In the genomic region with DNA sequence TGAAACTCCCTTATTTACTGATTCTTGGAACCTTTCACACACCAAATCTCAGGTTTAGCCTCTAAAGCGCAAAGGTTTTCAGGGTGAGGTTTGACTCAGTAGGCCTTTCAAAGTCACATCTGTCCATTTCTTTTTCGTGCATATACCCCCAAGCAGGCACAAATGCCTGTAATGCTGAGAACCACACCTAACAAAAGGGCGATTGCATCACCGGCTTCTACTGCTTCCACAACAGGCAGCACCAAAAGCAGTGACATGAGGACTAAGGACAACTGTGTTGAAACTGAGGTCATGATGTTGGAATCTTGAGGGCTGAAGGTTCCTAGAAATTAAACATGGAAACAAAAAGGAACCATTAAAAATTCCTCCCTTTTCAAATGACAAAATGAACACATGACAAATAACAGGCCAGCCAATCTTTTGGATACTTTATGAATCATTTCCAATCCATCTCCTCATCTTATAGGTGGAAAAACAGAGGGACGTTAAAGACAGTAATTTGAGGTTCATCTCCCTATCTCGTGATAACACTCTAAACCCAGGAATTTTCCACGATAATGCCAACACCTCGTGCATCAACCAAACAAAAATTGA, we compare ENCODE assay signal across 8 cellular contexts. TPM values are rescaled to one million over a fixed set of nuclear protein-coding genes. Genes with fewer than 3 reads are reported as not detected.
A peak's percentile ranks its signal among the peaks of the same experiment; 100 is the strongest.
DNase-seq lines count a peak whose midpoint lies in the region; ATAC-seq and TF ChIP-seq lines count a peak whose summit lies in the region.
"Not testable (repeated sequence)": the region's sequence is repeated elsewhere in the genome, so short reads cannot be mapped to it uniquely, and the experiment has no call there.

No MANE protein-coding gene starts in this region.

- H3K4me1 Mint-ChIP-seq in MCF 10A (ENCODE audit: insufficient read depth, unreplicated experiment) = not testable (repeated sequence)
- peaks cover 19% of the 10 kb centered on the region for H3K4me1 Mint-ChIP-seq in mesothelial cell of epicardium

- peaks cover 11% of the 10 kb centered on the region for H3K36me3 Mint-ChIP-seq in MCF 10A (ENCODE audit: insufficient read depth, unreplicated experiment)
- peaks cover 20% of the 10 kb centered on the region for H3K36me3 Mint-ChIP-seq in mesothelial cell of epicardium

- H3K27me3 Mint-ChIP-seq in MCF 10A (ENCODE audit: insufficient read depth, unreplicated experiment); mesothelial cell of epicardium (ENCODE audit: low read depth): not testable (repeated sequence)

- WGBS in gastroesophageal sphincter (ENCODE audit: low coverage in 1 of 2), 2 donors = 64 to 68% methylated on average over 7 to 8 of the region's 8 CpGs

- not testable (repeated sequence) for BruUV-seq in MCF 10A (replicated peaks; lab: Mats Ljungman, UMichigan)

- H3K4me3 Mint-ChIP-seq in MCF 10A (ENCODE audit: unreplicated experiment) (peak overlapping the region; percentile 81), mesothelial cell of epicardium (peak overlapping the region; percentile 89)

- not testable (repeated sequence) for TF ChIP-seq EP300 in gastroesophageal sphincter (IDR thresholded peaks at IDR 0.05)

- intact Hi-C loops in MCF 10A (cut with micrococcal nuclease) = not testable (repeated sequence)

- CTCF ChIA-PET in MCF 10A (lab: Yijun Ruan, JAX) = interaction anchor here (0.6 to 0.7 kb wide), 3 partner anchors 14 to 302 kb away, joined by 3 to 4 read pairs (median 4); no protein-coding TSS in a partner anchor

- not testable (repeated sequence) for ATAC-seq in gastroesophageal sphincter

- H3K4me3 ChIP-seq in GM12865 (ENCODE audit: low read depth, low read length) (peak overlapping the region; percentile 83), NB4 (ENCODE audit: low read depth, low read length) (peak overlapping the region; percentile 89), gastroesophageal sphincter (peak overlapping the region; percentile 55 to 99), skin epidermis (peak overlapping the region in 6 of 7 experiments; percentile 48 to 61 (median 56))

- peaks cover 0 to 18% of the 10 kb centered on the region in 2 donors for H3K36me3 ChIP-seq in gastroesophageal sphincter

- not testable (repeated sequence) for TF ChIP-seq POLR2A in NB4 (IDR thresholded peaks at IDR 0.05; ENCODE audit: extremely low read depth, insufficient read length); gastroesophageal sphincter (IDR thresholded peaks at IDR 0.05)

- POLR2A ChIA-PET in MCF 10A (lab: Yijun Ruan, JAX) = interaction anchor here (0.7 to 1.2 kb wide), 5 partner anchors 29 to 669 kb away, joined by 3 to 5 read pairs (median 4); a partner anchor contains a TSS

- not testable (repeated sequence) for H3K9me3 ChIP-seq in gastroesophageal sphincter

- not testable (repeated sequence) for H3K27me3 ChIP-seq in gastroesophageal sphincter

- H3K4me1 ChIP-seq in gastroesophageal sphincter = peaks cover 0 to 13% (median 3%) of the 10 kb centered on the region in 3 donors

- not testable (repeated sequence) for TF ChIP-seq CTCF in 22Rv1 (IDR thresholded peaks at IDR 0.05); GM12865 (IDR thresholded peaks at IDR 0.05; ENCODE audit: insufficient read depth, low read depth, low read length, missing control alignments); NB4 (IDR thresholded peaks at IDR 0.05; ENCODE audit: low read depth, low read length); MCF 10A (IDR thresholded peaks at IDR 0.05; ENCODE audit: unreplicated experiment); gastroesophageal sphincter (IDR thresholded peaks at IDR 0.05); mesothelial cell of epicardium (IDR thresholded peaks at IDR 0.05; ENCODE audit: unreplicated experiment)

- not testable (repeated sequence) for H3K9me3 Mint-ChIP-seq in MCF 10A (ENCODE audit: unreplicated experiment); mesothelial cell of epicardium

- not testable (repeated sequence) for DNase-seq in GM12865 (ENCODE audit: low read depth); mesothelial cell of epicardium (ENCODE audit: low spot score in 2 of 2, unreplicated experiment in 2 of 2)
- DNase-seq in NB4 (ENCODE audit: low read depth) = peak; percentile 81
- peak; percentile 12 for DNase-seq in activated CD4-positive, alpha-beta T cell treated with anti-CD3 and anti-CD28 coated beads for 48 hours
- peak; percentile 28 for DNase-seq in MCF 10A (ENCODE audit: unreplicated experiment)

- peak overlapping the region; percentile 49 for H3K27ac Mint-ChIP-seq in MCF 10A (ENCODE audit: low read depth, unreplicated experiment)
- H3K27ac Mint-ChIP-seq in mesothelial cell of epicardium = peak overlapping the region; percentile 81

- peak overlapping the region; percentile 76 for H3K27ac ChIP-seq in 22Rv1
- not testable (repeated sequence) for H3K27ac ChIP-seq in gastroesophageal sphincter
- H3K27ac ChIP-seq in skin epidermis = peak overlapping the region in 8 of 21 experiments; percentile 65 to 84 (median 74)

RNA-seq across cellular contexts. Expression of a gene that starts 1.0 kb away (rescaled TPM):
- total RNA-seq in MCF 10A (2022) = 32.3 and 37.4 TPM in 2 replicates
- 10 to 100 TPM; 36.2 to 53.1 (median 44.0) TPM for total RNA-seq in gastroesophageal sphincter
- total RNA-seq in mesothelial cell of epicardium = 39.0 to 39.9 TPM (median 39.2 TPM) in 3 replicates

RNA-seq across cellular contexts. Expression of a gene that starts 30.8 kb away (rescaled TPM):
- total RNA-seq in MCF 10A (2022) (0.07 and 0.61 TPM in 2 replicates), gastroesophageal sphincter (1 to 10 TPM in 2 of 4 donors, under 1 TPM in 1, not detected in 1; 0.22 to 1.9 (median 1.1) TPM), mesothelial cell of epicardium (1.8 to 2.2 TPM (median 2.1 TPM) in 3 replicates)
